ENCODE assay signal across 11 cellular contexts in genomic region chr3:70201975-70202374, GRCh38.
"Had no signal": no experiment of that assay in that cellular context is flagged by ENCODE, and none has a peak within 500 bp of the region (broad histone marks: within the 10 kb centered on the region; RNA-seq: fewer than 3 reads in every experiment).

No MANE protein-coding gene starts in this region.

- H3K9me3 ChIP-seq: HAP-1 had no signal

- H2AFZ ChIP-seq: GM23248, GM23338 had no signal

- H3K4me2 ChIP-seq: GM23338 had no signal

- DNase-seq: GM23248, GOT3, H7, H9, HCEC 1CT, HFFc6 had no signal

- H3K27ac ChIP-seq: GM23248 had no signal

- FAIRE-seq: H1, H54 had no signal

- H3K9ac ChIP-seq: GM23248 had no signal

- ATAC-seq: GM23338, HCT116 had no signal

- H3K36me3 ChIP-seq: HAP-1 had no signal

- H3K4me3 ChIP-seq: GM23248, GM23338, HAP-1 had no signal
